23 cellular contexts compared by ENCODE assay signal in the genomic region with DNA sequence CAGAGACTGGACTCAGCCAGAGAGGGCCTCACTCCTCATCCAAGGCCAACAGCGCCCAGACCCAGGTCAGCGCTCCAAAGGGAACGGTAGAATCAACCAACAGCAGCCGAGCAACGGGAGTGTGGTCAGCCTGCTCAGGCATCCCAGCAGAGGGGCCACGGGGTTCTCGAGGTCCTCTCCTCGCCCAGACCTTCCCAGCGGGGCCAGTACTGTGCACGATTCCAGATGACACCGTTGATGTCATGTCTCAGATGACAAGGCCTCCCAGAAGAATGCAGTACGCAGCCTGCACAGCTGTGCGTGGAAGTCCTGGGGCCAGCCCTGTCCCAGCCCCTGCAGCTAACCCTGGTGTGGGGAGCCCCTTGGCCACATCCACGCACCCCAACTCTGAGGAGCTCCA.
A peak's percentile ranks its signal among the peaks of the same experiment; 100 is the strongest.
DNase-seq lines count a peak whose midpoint lies in the region; ATAC-seq and TF ChIP-seq lines count a peak whose summit lies in the region.
"Had no signal": no experiment of that assay in that cellular context is flagged by ENCODE, and none has a peak within 500 bp of the region (broad histone marks: within the 10 kb centered on the region; RNA-seq: fewer than 3 reads in every experiment).

No MANE protein-coding gene starts in this region.

- ATAC-seq in left cardiac atrium (no peak), GM18868 (IDR thresholded peaks at IDR 0.05; ENCODE audit: unreplicated experiment) (no peak)
- ATAC-seq: gastrocnemius medialis, HCT116, Panc1, right cardiac atrium had no signal

- H3K36me3 ChIP-seq in right atrium auricular region: no peaks in the 10 kb centered on the region
- H3K36me3 ChIP-seq: BLaER1 treated with 17β-estradiol and CSF1 and Interleukin-3, amounts not matched to agents 10 nM and 100 nM; gastrocnemius medialis; neural progenitor cell; uterus had no signal

- H3K27ac ChIP-seq in right atrium auricular region (no peak overlapping the region), coronary artery (no peak overlapping the region)
- H3K27ac ChIP-seq: BLaER1 treated with 17β-estradiol and CSF1 and Interleukin-3, amounts not matched to agents 10 nM and 100 nM; gastrocnemius medialis; neural progenitor cell; uterus had no signal

- H3K4me3 ChIP-seq in right atrium auricular region: no peak overlapping the region
- H3K4me3 ChIP-seq in coronary artery: no peak overlapping the region
- H3K4me3 ChIP-seq: BLaER1 treated with 17β-estradiol and CSF1 and Interleukin-3, amounts not matched to agents 10 nM and 100 nM; gastrocnemius medialis; neural progenitor cell; uterus had no signal

- no peak for TF ChIP-seq CTCF in right atrium auricular region (IDR thresholded peaks at IDR 0.05)
- TF ChIP-seq CTCF in coronary artery (IDR thresholded peaks at IDR 0.05): no peak

- H3K27me3 ChIP-seq in right atrium auricular region: no peaks in the 10 kb centered on the region
- H3K27me3 ChIP-seq: neural progenitor cell, uterus had no signal

- H3K4me1 ChIP-seq in right atrium auricular region: no peaks in the 10 kb centered on the region
- H3K4me1 ChIP-seq: gastrocnemius medialis, uterus had no signal

- intact Hi-C loops in left cardiac atrium (cut with DNase I): no loop called here

- H3K9me3 ChIP-seq in right atrium auricular region: no peaks in the 10 kb centered on the region
- H3K9me3 ChIP-seq: BLaER1 treated with 17β-estradiol and CSF1 and Interleukin-3, amounts not matched to agents 10 nM and 100 nM; gastrocnemius medialis; uterus had no signal

- DNase-seq in left cardiac atrium (peak; percentile 7), right atrium auricular region (ENCODE audit: low spot score) (no peak), coronary artery (ENCODE audit: low spot score) (peak; percentile 68), mesenteric fat pad (ENCODE audit: low spot score) (peak; percentile 85), DMS153 (lab: John Stamatoyannopoulos, UW) (no peak)
- no peak for DNase-seq in activated CD4-positive, alpha-beta T cell treated with anti-CD3 and anti-CD28 coated beads, Interleukin-2, amount 50 U/mL, for 4 hours
- DNase-seq: activated CD4-positive, alpha-beta T cell treated with anti-CD3 and anti-CD28 coated beads for 4 hours; amygdala; DMS53; IMR-90; NCI-H1417 treated with DMSO at 0.1 percent for 48 hours; NCI-H2081; NCI-H2227 treated with DMSO at 0.1 percent for 48 hours; right cardiac atrium; SHP77; stimulated activated CD8-positive, alpha-beta memory T cell treated with anti-CD3 and anti-CD28 coated beads, Interleukin-4, amount 100 ng/mL, for 48 hours had no signal

Comparison
In these comparisons a context has a peak if more than half of its experiments do, and no peak if none do; other contexts are left out.
1. DNase-seq: peak in left cardiac atrium (single experiment), coronary artery (single experiment) and mesenteric fat pad (single experiment); none in right atrium auricular region (single experiment), activated CD4-positive, alpha-beta T cell treated with anti-CD3 and anti-CD28 coated beads, Interleukin-2, amount 50 U/mL, for 4 hours (0 of 2) and DMS153 (single experiment).